Comparison of ENCODE assay signal across 8 cellular contexts in the genomic region with DNA sequence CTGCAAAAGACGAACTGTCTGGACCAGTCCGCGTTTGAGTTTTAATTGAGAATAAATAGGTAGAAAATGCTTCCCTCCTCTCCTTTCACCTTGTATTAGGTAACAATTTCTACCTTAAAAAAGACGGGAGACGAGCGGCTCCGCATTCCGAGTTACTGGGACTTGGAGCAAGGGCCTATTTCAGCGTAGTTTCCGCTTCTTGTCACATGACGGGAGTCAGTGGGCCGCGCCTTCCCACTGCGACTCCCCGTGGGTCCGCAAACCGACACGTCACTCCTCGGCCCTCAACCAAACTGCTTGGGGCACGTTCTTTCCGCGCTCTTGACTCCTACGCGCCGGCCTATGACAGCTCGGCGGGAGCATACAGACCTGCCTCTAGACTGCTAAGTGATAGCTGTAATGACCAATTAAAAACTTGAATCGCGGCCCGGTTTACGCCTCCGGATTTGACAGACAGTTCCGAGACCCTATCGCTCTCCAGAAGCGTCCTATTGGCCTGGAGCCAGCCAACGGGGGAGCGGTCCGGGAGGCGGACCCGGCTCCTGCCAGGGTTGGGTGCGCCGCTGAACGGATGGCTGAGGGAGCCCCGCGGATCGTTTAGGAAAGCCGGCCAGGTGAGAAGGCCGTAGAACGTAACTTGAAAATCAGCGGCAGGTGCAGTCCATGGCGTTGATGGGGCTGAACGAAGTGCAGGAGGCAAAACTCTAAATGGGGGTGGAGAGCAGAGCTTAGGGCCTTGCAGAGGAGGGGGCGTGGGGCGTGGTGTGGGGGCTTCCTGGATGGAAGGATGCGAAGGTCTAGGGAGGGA. TPM values are rescaled to one million over a fixed set of nuclear protein-coding genes. Genes with fewer than 3 reads are reported as not detected.
DNase-seq lines count a peak whose midpoint lies in the region; ATAC-seq and TF ChIP-seq lines count a peak whose summit lies in the region.

A gene (plus strand): TSS at position 548 of the 808 bp plus-strand sequence. CDS start 3,064 bp downstream, outside the sequence.

- no peaks in the 10 kb centered on the region for H3K9me2 ChIP-seq in Karpas-422 (replicated peaks; ENCODE audit: insufficient read depth, low read length)

- 0 out of 2 replicates have a peak within 1 kb of the TSS, but pooled peaks have one; percentile 60 for H2AFZ ChIP-seq in Karpas-422 (ENCODE audit: low read length)

- peaks cover 49% of the 10 kb centered on the region for H3K79me2 ChIP-seq in Karpas-422 (ENCODE audit: low read length)

- H4K20me1 ChIP-seq in Karpas-422 (ENCODE audit: insufficient read depth, low read depth, low read length): no peaks in the 10 kb centered on the region

- ATAC-seq in GM21825 (IDR thresholded peaks at IDR 0.05; ENCODE audit: unreplicated experiment): peak; percentile 98

- WGBS in esophagus muscularis mucosa: under 1% methylated on average over 36 of the region's 55 CpGs

- H3K4me3 ChIP-seq in Karpas-422 (ENCODE audit: low read length) (peak within 1 kb of the TSS; percentile 87), esophagus muscularis mucosa (peak within 1 kb of the TSS; percentile 79 to 92 (median 86)), muscle layer of duodenum (ENCODE audit: low read depth in 1 of 2, low read length in 2 of 2) (peak within 1 kb of the TSS; percentile 95 to 99)

- no peak for TF ChIP-seq EP300 in esophagus muscularis mucosa (IDR thresholded peaks at IDR 0.05)

- peak; percentile 26 for TF ChIP-seq POLR2A in esophagus muscularis mucosa (IDR thresholded peaks at IDR 0.05; ENCODE audit: low read depth)

- peaks cover 6% of the 10 kb centered on the region; the same call in 1 of the 2 replicates for H3K36me3 ChIP-seq in Karpas-422 (ENCODE audit: insufficient read depth, low read length)
- H3K36me3 ChIP-seq in esophagus muscularis mucosa: peaks cover 1 to 12% (median 8%) of the 10 kb centered on the region in 4 donors
- H3K36me3 ChIP-seq in muscle layer of duodenum (ENCODE audit: control insufficient read depth in 1 of 2, insufficient read depth in 2 of 2, low read length in 2 of 2): peaks cover 0 to 16% of the 10 kb centered on the region in 2 donors

- H3K4me2 ChIP-seq in Karpas-422 (ENCODE audit: low read depth, low read length, poor library complexity, severe bottlenecking): peak within 1 kb of the TSS; percentile 84

- peak within 1 kb of the TSS; percentile 88 for H3K9ac ChIP-seq in Karpas-422 (ENCODE audit: low read length)

- DNase-seq in DMS79 treated with DMSO at 0.1 percent for 48 hours (lab: John Stamatoyannopoulos, UW) (peak; percentile 100), Karpas-422 (peak; percentile 97), RKO (ENCODE audit: low spot score) (peak; percentile 100), activated T-helper 1 cell treated with Interleukin-2 at 50 U/mL for 16 hours (ENCODE audit: low read depth) (peak; percentile 95), esophagus muscularis mucosa (ENCODE audit: extremely low spot score) (peak; percentile 100)
- DNase-seq in stimulated activated CD8-positive, alpha-beta memory T cell treated with anti-CD3 and anti-CD28 coated beads, Interleukin-7, amount 100 ng/mL, for 4 hours (ENCODE audit: low read depth in 2 of 2): peak; percentile 98 to 99

- no peaks in the 10 kb centered on the region for H3K27me3 ChIP-seq in Karpas-422 (ENCODE audit: low read length)
- no peaks in the 10 kb centered on the region for H3K27me3 ChIP-seq in esophagus muscularis mucosa
- no peaks in the 10 kb centered on the region for H3K27me3 ChIP-seq in muscle layer of duodenum (ENCODE audit: low read depth, low read length)

- peaks cover 31% of the 10 kb centered on the region for H3K4me1 ChIP-seq in Karpas-422 (ENCODE audit: low read length)
- H3K4me1 ChIP-seq in esophagus muscularis mucosa: peaks cover 13 to 46% (median 32%) of the 10 kb centered on the region in 4 donors
- H3K4me1 ChIP-seq in muscle layer of duodenum (ENCODE audit: control insufficient read depth in 1 of 2, insufficient read depth in 2 of 2, low read length in 2 of 2): peaks cover 0 to 20% of the 10 kb centered on the region in 2 donors

- peak within 1 kb of the TSS; percentile 40; the same call in 1 of the 2 replicates for H3K27ac ChIP-seq in Karpas-422 (ENCODE audit: low read length)
- H3K27ac ChIP-seq in esophagus muscularis mucosa (replicated peaks in 1 of 4): peak within 1 kb of the TSS; percentile 95 to 99 (median 98)
- H3K27ac ChIP-seq in muscle layer of duodenum (ENCODE audit: low read length): peak within 1 kb of the TSS; percentile 99

- intact Hi-C loops in esophagus muscularis mucosa (cut with DNase I): no loop called here

- no peak for TF ChIP-seq CTCF in esophagus muscularis mucosa (IDR thresholded peaks at IDR 0.05)

- H3K9me3 ChIP-seq in Karpas-422 (ENCODE audit: low read length) (no peaks in the 10 kb centered on the region), esophagus muscularis mucosa (no peaks in the 10 kb centered on the region), muscle layer of duodenum (ENCODE audit: control insufficient read depth in 1 of 2, low read length in 2 of 2) (no peaks in the 10 kb centered on the region)

RNA-seq across cellular contexts. Expression of the gene that starts here (rescaled TPM):
- total RNA-seq in Karpas-422 (2014; rRNA removed; shearing (Covaris generic); ENCODE audit: low replicate concordance): 32.9 and 76.2 TPM in 2 replicates
- total RNA-seq in esophagus muscularis mucosa: 10 to 100 TPM; 31.6 to 65.4 (median 52.8) TPM

Comparison
In these comparisons a context has a peak if more than half of its experiments do, and no peak if none do; other contexts are left out.
1. Peak in every context shown above with its lines: DNase-seq, ATAC-seq, H3K4me3 ChIP-seq and H3K27ac ChIP-seq.
2. H3K27ac ChIP-seq: peak in every context shown above with its lines; median percentile 99 in muscle layer of duodenum; 98 in esophagus muscularis mucosa; 40 in Karpas-422.